ENCODE assay signal across 32 cellular contexts in genomic region chr10:48247680-48248079, GRCh38. TPM values are rescaled to one million over a fixed set of nuclear protein-coding genes. Genes with fewer than 3 reads are reported as not detected.
DNase-seq lines count a peak whose midpoint lies in the region; ATAC-seq and TF ChIP-seq lines count a peak whose summit lies in the region.
"Had no signal": no experiment of that assay in that cellular context is flagged by ENCODE, and none has a peak within 500 bp of the region (broad histone marks: within the 10 kb centered on the region; RNA-seq: fewer than 3 reads in every experiment).

No MANE protein-coding gene starts in this region.

- peak; percentile 85 for DNase-seq in EL
- peak; percentile 40 for DNase-seq in ecto neural progenitor cell (ENCODE audit: low spot score)
- DNase-seq in left ventricle myocardium superior, result no peak
- no peak for DNase-seq in dorsolateral prefrontal cortex
- DNase-seq in NCI-H526 (lab: John Stamatoyannopoulos, UW), result no peak
- DNase-seq: activated naive CD4-positive, alpha-beta T cell treated with anti-CD3 and anti-CD28 coated beads for 36 hours; activated T-cell treated with anti-CD3 and anti-CD28 coated beads, Interleukin-2, amount 50 U/mL, for 72 hours; amygdala; immature natural killer cell; midbrain; naive thymus-derived CD8-positive, alpha-beta T cell; NCI-H1436 treated with DMSO at 0.1 percent for 48 hours; NCI-H2107; NCI-H446; OCI-M1; retina; SIG-M5; stimulated activated CD4-positive, alpha-beta T cell treated with anti-CD3 and anti-CD28 coated beads, Interleukin-4, amount 100 ng/mL, for 1 hour; T-cell had no signal

- peak overlapping the region; percentile 1; the same call in 1 of the 2 replicates for H3K4me3 ChIP-seq in ACC112 (ENCODE audit: low read depth, low read length)
- no peak overlapping the region for H3K4me3 ChIP-seq in dorsolateral prefrontal cortex
- H3K4me3 ChIP-seq: A549, hepatocyte, K562, vagina had no signal

- H3K4me1 ChIP-seq in ACC112 (ENCODE audit: control insufficient read depth, insufficient read depth, low read length, unreplicated experiment), result peaks cover 4% of the 10 kb centered on the region
- H3K4me1 ChIP-seq: A549, vagina had no signal

- ATAC-seq in left ventricle myocardium superior, result peak; percentile 29
- ATAC-seq in GM18909 (IDR thresholded peaks at IDR 0.05; ENCODE audit: poor library complexity, unreplicated experiment), result no peak
- ATAC-seq in GM18868 (IDR thresholded peaks at IDR 0.05; ENCODE audit: unreplicated experiment), result no peak
- ATAC-seq: A549; activated CD4-positive, CD25-positive, alpha-beta regulatory T cell treated with anti-CD3 and anti-CD28 coated beads, Interleukin-2, amount 50 U/mL, for 24 hours; activated T-cell treated with anti-CD3 and anti-CD28 coated beads, Interleukin-2, amount 50 U/mL, for 72 hours; K562; naive thymus-derived CD8-positive, alpha-beta T cell; stimulated activated memory B cell treated with anti-CD40 and anti-IgM and Interleukin-4, amounts not matched to agents 10 μg/mL and 1 μg/mL and 100 μg/mL, for 72 hours; T-cell had no signal

- intact Hi-C loops in left ventricle myocardium superior (cut with micrococcal nuclease), result no loop called here
- intact Hi-C loops in dorsolateral prefrontal cortex (cut with DNase I), result no loop called here

- no peaks in the 10 kb centered on the region for H3K79me2 ChIP-seq in ACC112 (ENCODE audit: control insufficient read depth, insufficient read depth, low read length, unreplicated experiment)
- H3K79me2 ChIP-seq: hepatocyte had no signal

- H3K27me3 ChIP-seq in ACC112 (ENCODE audit: insufficient read depth, low read length) (peaks cover 55% of the 10 kb centered on the region), dorsolateral prefrontal cortex (no peaks in the 10 kb centered on the region)
- H3K27me3 ChIP-seq: hepatocyte, vagina had no signal

- TF ChIP-seq CTCF in dorsolateral prefrontal cortex (IDR thresholded peaks at IDR 0.05 in 54 of 56, conservative IDR thresholded peaks at IDR 0.05 in 2 of 56; ENCODE audit: low read depth in 1 of 56, partially characterized antibody in 56 of 56), result no peak

- H2AFZ ChIP-seq in ACC112 (ENCODE audit: low read length, unreplicated experiment), result peak overlapping the region; percentile 32
- H2AFZ ChIP-seq: hepatocyte had no signal

- H3K36me3 ChIP-seq in ACC112 (ENCODE audit: insufficient read depth, low read length), result no peaks in the 10 kb centered on the region
- H3K36me3 ChIP-seq: vagina had no signal

- H3K27ac ChIP-seq in ACC112 (ENCODE audit: low read depth, low read length) (no peak overlapping the region), dorsolateral prefrontal cortex (no peak overlapping the region)
- H3K27ac ChIP-seq: A549, C4-2B, hepatocyte, vagina had no signal

RNA-seq across cellular contexts. Expression of gene FRMPD2, which starts 26.8 kb away (rescaled TPM):
- total RNA-seq in left ventricle myocardium superior, result not detected
- 10 to 100 TPM in 110 of 120 experiments, 1 to 10 TPM in 10; 5.9 to 49.3 (median 15.7) TPM for total RNA-seq in dorsolateral prefrontal cortex
- total RNA-seq: activated CD8-positive, alpha-beta memory T cell treated with anti-CD3 and anti-CD28 coated beads for 36 hours; activated naive CD4-positive, alpha-beta T cell treated with anti-CD3 and anti-CD28 coated beads for 36 hours; activated T-cell treated with anti-CD3 and anti-CD28 coated beads, Interleukin-2, amount 50 U/mL, for 72 hours; HT-29; naive thymus-derived CD8-positive, alpha-beta T cell; osteoblast; vagina had no signal

RNA-seq across cellular contexts. Expression of gene MAPK8, which starts 58.8 kb away (rescaled TPM):
- total RNA-seq in left ventricle myocardium superior, result 38.4 TPM
- total RNA-seq in dorsolateral prefrontal cortex, result 100 to 1,000 TPM in 55 of 120 experiments, 10 to 100 TPM in 65; 54.6 to 126 (median 97.3) TPM

Comparison
In these comparisons a context has a peak if more than half of its experiments do, and no peak if none do; other contexts are left out.
1. DNase-seq: peak in EL (single experiment) and ecto neural progenitor cell (single experiment); none in left ventricle myocardium superior (single experiment), dorsolateral prefrontal cortex (0 of 10) and NCI-H526 (0 of 2).